In genomic region chr10:11225935-11226334, GRCh38 we compare ENCODE assay signal across 8 cellular contexts.
A peak's percentile ranks its signal among the peaks of the same experiment; 100 is the strongest.
DNase-seq lines count a peak whose midpoint lies in the region; ATAC-seq, FAIRE-seq and TF ChIP-seq lines count a peak whose summit lies in the region.

No MANE protein-coding gene starts in this region.

- CTCF ChIA-PET in GM12878 (lab: Yijun Ruan, JAX), result interaction anchor here (1.2 to 4.4 kb wide), 13 partner anchors 10 to 49 kb away, joined by 3 to 27 read pairs (median 5); no protein-coding TSS in a partner anchor

- WGBS in GM12878 (ENCODE audit: insufficient coverage, insufficient replicate concordance, low lambda C conversion rate, missing lambda C conversion rate), result 13% methylated on average over 5 of the region's 5 CpGs
- 81% methylated on average over 5 of the region's 5 CpGs for WGBS in esophagus muscularis mucosa

- H3K4me3 ChIP-seq in GM12878 (0 out of 2 replicates have a peak overlapping the region, but pooled peaks have one; percentile 8), esophagus muscularis mucosa (no peak overlapping the region), uterus (no peak overlapping the region)

- RAD21 ChIA-PET in GM12878 (lab: Charles Lee; ENCODE audit: unreplicated experiment), result interaction anchor here (0.7 to 4.6 kb wide), 13 partner anchors 10 to 62 kb away, joined by 3 to 23 read pairs (median 8); no protein-coding TSS in a partner anchor

- peaks cover 96% of the 10 kb centered on the region for H3K79me2 ChIP-seq in GM12878 (ENCODE audit: control insufficient read depth, insufficient read depth, low read length)

- TF ChIP-seq EP300 in GM12878 (IDR thresholded peaks at IDR 0.05; ENCODE audit: borderline replicate concordance in 1 of 2, control insufficient read depth in 1 of 2, low read depth in 2 of 2, low read length in 2 of 2), result 0 out of 4 replicates have a peak, but pooled peaks of 1 of the 2 experiments have one; percentile 23
- no peak for TF ChIP-seq EP300 in esophagus muscularis mucosa (IDR thresholded peaks at IDR 0.05)

- SMC1A ChIA-PET in GM12878 (lab: Charles Lee; ENCODE audit: uncharacterized antibody, unreplicated experiment), result interaction anchor here (0.7 to 10.1 kb wide), 20 partner anchors 11 to 112 kb away, joined by 3 to 108 read pairs (median 6); no protein-coding TSS in a partner anchor

- H4K20me1 ChIP-seq in GM12878 (ENCODE audit: control insufficient read depth, insufficient read depth), result 0 out of 2 replicates have a peak, but pooled peaks cover 5% of the 10 kb centered on the region

- in situ Hi-C loops in GM12878 (cut with MboI), result no loop called here

- H3K9ac ChIP-seq in GM12878 (ENCODE audit: control insufficient read depth, insufficient read depth, low read length), result peak overlapping the region; percentile 15; the same call in 1 of the 2 replicates

- H3K4me2 ChIP-seq in GM12878 (ENCODE audit: control insufficient read depth, insufficient read depth), result peak overlapping the region; percentile 72

- BruUV-seq in GM12878 (replicated peaks; lab: Mats Ljungman, UMichigan), result no TSS peak

- TF ChIP-seq RAD21 in GM12878 (IDR thresholded peaks at IDR 0.05; ENCODE audit: insufficient read depth, low read depth, low read length), result no peak

- ATAC-seq in HG02642 (IDR thresholded peaks at IDR 0.05; ENCODE audit: poor library complexity, unreplicated experiment) (peak; percentile 47), GM12878 (peak; percentile 79)

- H3K4me1 ChIP-seq in GM12878 (ENCODE audit: control insufficient read depth, insufficient read depth, low read length), result peaks cover 62% of the 10 kb centered on the region
- peaks cover 7 to 36% (median 27%) of the 10 kb centered on the region in 4 donors for H3K4me1 ChIP-seq in esophagus muscularis mucosa
- H3K4me1 ChIP-seq in uterus, result no peaks in the 10 kb centered on the region

- H3K9me3 ChIP-seq in GM12878 (replicated peaks; ENCODE audit: control insufficient read depth, insufficient read depth, low read length) (no peaks in the 10 kb centered on the region), esophagus muscularis mucosa (no peaks in the 10 kb centered on the region), uterus (no peaks in the 10 kb centered on the region)

- H3K27me3 ChIP-seq in GM12878 (replicated peaks in 1 of 2; ENCODE audit: control insufficient read depth in 2 of 2, insufficient read depth in 2 of 2, low read length in 1 of 2) (no peaks in the 10 kb centered on the region), esophagus muscularis mucosa (no peaks in the 10 kb centered on the region), uterus (no peaks in the 10 kb centered on the region)

- DNase-seq in GM18507 (ENCODE audit: extremely low spot score, insufficient read length, low read depth) (no peak), NOMO-1 treated with DMSO at 0.1 percent for 48 hours (lab: John Stamatoyannopoulos, UW; ENCODE audit: unreplicated experiment) (peak; percentile 95), GM12878 (ENCODE audit: low read depth, low spot score) (no peak), esophagus muscularis mucosa (ENCODE audit: extremely low spot score) (no peak), NCI-H1436 treated with DMSO at 0.1 percent for 48 hours (lab: John Stamatoyannopoulos, UW) (no peak), uterus (no peak)
- DNase-seq in stimulated activated CD4-positive, alpha-beta T cell treated with anti-CD3 and anti-CD28 coated beads, Interleukin-2, amount 100 ng/mL, for 48 hours, result peak; percentile 48 to 58

- intact Hi-C loops in GM12878 (cut with micrococcal nuclease; ENCODE audit: unreplicated experiment), result loop anchor here (2.0 kb wide), 1 partner anchor 17 kb away; no protein-coding TSS in a partner anchor
- intact Hi-C loops in esophagus muscularis mucosa (cut with DNase I), result no loop called here
- intact Hi-C loops in uterus (cut with DNase I; ENCODE audit: low total_unique reads), result no loop called here

- FAIRE-seq in GM18507 (lab: Jason Lieb, UNC) (peak; percentile 92), GM12878 (lab: Jason Lieb, UNC) (peak; percentile 27)

- TF ChIP-seq POLR2A in GM12878 (IDR thresholded peaks at IDR 0.05; ENCODE audit: low read depth, low read length) (no peak), esophagus muscularis mucosa (IDR thresholded peaks at IDR 0.05; ENCODE audit: low read depth) (no peak), uterus (IDR thresholded peaks at IDR 0.05) (no peak)

- no peak overlapping the region for H2AFZ ChIP-seq in GM12878 (ENCODE audit: control insufficient read depth, low read depth, low read length)

- POLR2A ChIA-PET in GM12878 (lab: Charles Lee), result interaction anchor here (0.6 to 3.1 kb wide), 14 partner anchors 9 to 63 kb away, joined by 3 to 19 read pairs (median 4); no protein-coding TSS in a partner anchor

- H3K36me3 ChIP-seq in GM12878 (ENCODE audit: control insufficient read depth in 2 of 2, insufficient read depth in 2 of 2, low read length in 1 of 2) (peaks cover 25 to 43% of the 10 kb centered on the region in 2 experiments), esophagus muscularis mucosa (peaks cover 0 to 30% (median 6%) of the 10 kb centered on the region in 4 donors), uterus (no peaks in the 10 kb centered on the region)

- TF ChIP-seq CTCF in GM12878 (IDR thresholded peaks at IDR 0.05 in 2 of 3, conservative IDR thresholded peaks at IDR 0.05 in 1 of 3; ENCODE audit: control insufficient read depth in 2 of 3, extremely low read depth in 1 of 3, insufficient read depth in 1 of 3, low read depth in 3 of 3, low read length in 3 of 3) (no peak), esophagus muscularis mucosa (IDR thresholded peaks at IDR 0.05) (no peak), uterus (IDR thresholded peaks at IDR 0.05) (no peak)

- H3K27ac ChIP-seq in GM12878 (ENCODE audit: control insufficient read depth, insufficient read depth) (peak overlapping the region; percentile 77), esophagus muscularis mucosa (replicated peaks in 1 of 4) (no peak overlapping the region), uterus (no peak overlapping the region)

TF ChIP-seq in GM12878, 131 proteins besides CTCF, POLR2A, EP300 and RAD21 (continues in another document):
- TF ChIP-seq IKZF2 (IDR thresholded peaks at IDR 0.05) (peak; percentile 14 to 33; a peak in 2 of 4 replicates), CUX1 (IDR thresholded peaks at IDR 0.05; ENCODE audit: insufficient replicate concordance, low read depth, low read length) (no peak), TCF12 (IDR thresholded peaks at IDR 0.05; ENCODE audit: low read depth, low read length) (0 out of 2 replicates have a peak, but pooled peaks have one; percentile 18), SMC3 (IDR thresholded peaks at IDR 0.05; ENCODE audit: borderline replicate concordance, low read length) (no peak), WRNIP1 (IDR thresholded peaks at IDR 0.05; ENCODE audit: borderline replicate concordance, low read depth, low read length) (no peak), POLR2AphosphoS2 (IDR thresholded peaks at IDR 0.05; ENCODE audit: low read depth, low read length) (0 out of 2 replicates have a peak, but pooled peaks have one; percentile 35), BHLHE40 (IDR thresholded peaks at IDR 0.05; ENCODE audit: borderline replicate concordance in 1 of 2, low read depth in 2 of 2, low read length in 1 of 2) (peak in 1 of 2 experiments; percentile 24; a peak in 1 of 4 replicates), TCF3 (IDR thresholded peaks at IDR 0.05; ENCODE audit: borderline replicate concordance, insufficient read depth, low read depth, low read length) (no peak), RUNX3 (IDR thresholded peaks at IDR 0.05; ENCODE audit: low read length) (peak; percentile 58), NFIC (IDR thresholded peaks at IDR 0.05; ENCODE audit: low read depth, low read length) (0 out of 2 replicates have a peak, but pooled peaks have one; percentile 11), SPI1 (IDR thresholded peaks at IDR 0.05; ENCODE audit: borderline replicate concordance, insufficient read depth, low read depth, low read length) (no peak), EED (IDR thresholded peaks at IDR 0.05; ENCODE audit: low read depth) (peak; percentile 19; the same call in 1 of the 2 replicates), CREM (IDR thresholded peaks at IDR 0.05; ENCODE audit: low read depth) (peak; percentile 11; the same call in 1 of the 2 replicates), IRF4 (IDR thresholded peaks at IDR 0.05; ENCODE audit: low read depth, low read length) (no peak), MXI1 (IDR thresholded peaks at IDR 0.05; ENCODE audit: low read depth, low read length) (peak; percentile 57), IKZF1 (conservative IDR thresholded peaks at IDR 0.05) (peak; percentile 41; the same call in 1 of the 2 replicates)

Comparison
In these comparisons a context has a peak if more than half of its experiments do, and no peak if none do; other contexts are left out.
1. DNase-seq: peak in NOMO-1 treated with DMSO at 0.1 percent for 48 hours (single experiment) and stimulated activated CD4-positive, alpha-beta T cell treated with anti-CD3 and anti-CD28 coated beads, Interleukin-2, amount 100 ng/mL, for 48 hours (2 of 2); none in GM18507 (single experiment), GM12878 (single experiment), esophagus muscularis mucosa (single experiment), NCI-H1436 treated with DMSO at 0.1 percent for 48 hours (single experiment) and uterus (0 of 2).